Comparison of ENCODE assay signal across 8 cellular contexts in the genomic region with DNA sequence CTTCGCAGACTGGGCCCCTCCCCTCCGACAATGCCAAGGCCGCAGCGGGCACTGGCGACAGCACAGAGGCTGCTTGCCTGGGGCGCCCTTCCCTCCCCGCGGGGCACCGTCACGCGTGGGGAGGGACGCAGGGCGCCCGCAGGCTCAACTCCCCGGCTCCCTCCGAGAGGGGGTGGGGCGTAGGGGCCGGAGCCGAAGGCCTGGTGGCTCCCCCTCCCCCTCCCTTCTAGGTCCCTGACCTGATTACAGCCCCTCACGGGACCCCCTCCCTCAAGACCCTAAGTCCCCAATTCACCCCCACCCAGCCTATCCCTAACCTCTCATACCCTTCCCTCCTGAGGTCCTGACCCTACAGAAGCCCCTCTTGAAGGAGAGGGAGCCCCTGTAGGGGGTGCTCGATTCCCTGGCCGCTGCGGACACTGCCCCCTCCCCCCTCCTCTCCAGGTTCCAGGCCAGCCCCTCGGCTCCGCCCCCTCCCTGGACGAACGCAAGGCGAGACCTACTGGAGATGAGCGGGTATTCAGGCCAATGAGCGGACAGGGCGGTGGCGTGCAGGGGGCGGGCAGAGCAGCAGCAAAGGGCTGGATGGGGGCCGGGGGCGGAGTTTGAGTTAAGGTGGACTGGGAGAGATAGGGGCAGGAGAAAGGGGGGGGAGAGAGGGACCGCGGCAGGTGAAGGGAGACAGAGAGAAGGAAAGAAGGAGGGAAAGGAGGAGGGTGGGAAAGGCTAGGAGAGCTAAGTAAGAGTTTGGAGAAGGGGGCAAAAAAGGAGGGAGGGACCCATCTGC. TPM values are rescaled to one million over a fixed set of nuclear protein-coding genes. Genes with fewer than 3 reads are reported as not detected.
DNase-seq lines count a peak whose midpoint lies in the region; ATAC-seq and TF ChIP-seq lines count a peak whose summit lies in the region.

No MANE protein-coding gene starts in this region.

- DNase-seq in DMS 273 treated with DMSO at 0.1 percent for 48 hours (lab: John Stamatoyannopoulos, UW) (peak; percentile 95), Karpas-422 (peak; percentile 99), Peyer's patch (peak; percentile 100), esophagus squamous epithelium (lab: John Stamatoyannopoulos, UW) (peak; percentile 96), myocyte (ENCODE audit: low read depth) (peak; percentile 100)
- peak; percentile 99 to 100 for DNase-seq in activated T-cell treated with anti-CD3 and anti-CD28 coated beads, Interleukin-2, amount 50 U/mL, for 72 hours
- DNase-seq in stimulated activated CD8-positive, alpha-beta memory T cell treated with anti-CD3 and anti-CD28 coated beads, Interleukin-7, amount 100 ng/mL, for 24 hours (ENCODE audit: low read depth), result peak; percentile 98

- WGBS in esophagus squamous epithelium, 2 donors, result 0 to 3% methylated on average over 4 to 6 of the region's 37 CpGs

- peaks cover 51% of the 10 kb centered on the region for H3K4me1 Mint-ChIP-seq in activated T-cell treated with anti-CD3 and anti-CD28 coated beads, Interleukin-2, amount 50 U/mL, for 72 hours (ENCODE audit: low read depth)

- peak; percentile 44 for ATAC-seq in GM21619 (IDR thresholded peaks at IDR 0.05; ENCODE audit: unreplicated experiment)
- ATAC-seq in activated T-cell treated with anti-CD3 and anti-CD28 coated beads, Interleukin-2, amount 50 U/mL, for 72 hours (replicated peaks in 1 of 2), result peak; percentile 70

- TF ChIP-seq CTCF in Peyer's patch (IDR thresholded peaks at IDR 0.05) (peak in 5 of 6 experiments; percentile 5 to 27 (median 24)), esophagus squamous epithelium (IDR thresholded peaks at IDR 0.05) (peak in 3 of 6 experiments; percentile 14 to 28 (median 16))

- peak overlapping the region; percentile 97 for H3K27ac Mint-ChIP-seq in activated T-cell treated with anti-CD3 and anti-CD28 coated beads, Interleukin-2, amount 50 U/mL, for 72 hours

- H3K9me3 ChIP-seq in Karpas-422 (ENCODE audit: low read length) (no peaks in the 10 kb centered on the region), Peyer's patch (no peaks in the 10 kb centered on the region), esophagus squamous epithelium (no peaks in the 10 kb centered on the region)

- H2AFZ ChIP-seq in Karpas-422 (ENCODE audit: low read length), result 0 out of 2 replicates have a peak overlapping the region, but pooled peaks have one; percentile 8

- H3K4me3 Mint-ChIP-seq in activated T-cell treated with anti-CD3 and anti-CD28 coated beads, Interleukin-2, amount 50 U/mL, for 72 hours, result peak overlapping the region; percentile 94 to 98

- H3K79me2 ChIP-seq in Karpas-422 (ENCODE audit: low read length), result peaks cover 22% of the 10 kb centered on the region

- peaks cover 65% of the 10 kb centered on the region for H3K4me1 ChIP-seq in Karpas-422 (ENCODE audit: low read length)
- H3K4me1 ChIP-seq in Peyer's patch, result peaks cover 3 to 45% (median 30%) of the 10 kb centered on the region in 4 donors
- H3K4me1 ChIP-seq in esophagus squamous epithelium, result peaks cover 43 to 61% (median 53%) of the 10 kb centered on the region in 3 donors

- H3K27me3 ChIP-seq in Karpas-422 (ENCODE audit: low read length), result no peaks in the 10 kb centered on the region
- no peaks in the 10 kb centered on the region for H3K27me3 ChIP-seq in Peyer's patch
- H3K27me3 ChIP-seq in esophagus squamous epithelium, result no peaks in the 10 kb centered on the region

- H3K36me3 ChIP-seq in Karpas-422 (ENCODE audit: insufficient read depth, low read length) (no peaks in the 10 kb centered on the region), Peyer's patch (no peaks in the 10 kb centered on the region), esophagus squamous epithelium (peaks cover 0 to 7% (median 0%) of the 10 kb centered on the region in 3 donors)

- TF ChIP-seq POLR2A in Peyer's patch (IDR thresholded peaks at IDR 0.05), result peak; percentile 52 to 88
- TF ChIP-seq POLR2A in esophagus squamous epithelium (IDR thresholded peaks at IDR 0.05), result peak in 3 of 4 donors; percentile 3 to 85 (median 48)

- H3K9me2 ChIP-seq in Karpas-422 (replicated peaks; ENCODE audit: insufficient read depth, low read length), result no peaks in the 10 kb centered on the region

- intact Hi-C loops in esophagus squamous epithelium (cut with DNase I), result no loop called here

- H3K27ac ChIP-seq in Karpas-422 (ENCODE audit: low read length), result peak overlapping the region; percentile 88
- peak overlapping the region; percentile 94 to 99 (median 96) for H3K27ac ChIP-seq in Peyer's patch
- H3K27ac ChIP-seq in esophagus squamous epithelium, result peak overlapping the region; percentile 97 to 99 (median 98)

- peak overlapping the region; percentile 88 for H3K9ac ChIP-seq in Karpas-422 (ENCODE audit: low read length)

- no peaks in the 10 kb centered on the region for H3K27me3 Mint-ChIP-seq in activated T-cell treated with anti-CD3 and anti-CD28 coated beads, Interleukin-2, amount 50 U/mL, for 72 hours (ENCODE audit: low read depth)

- peak overlapping the region; percentile 70 for H3K4me3 ChIP-seq in Karpas-422 (ENCODE audit: low read length)
- H3K4me3 ChIP-seq in Peyer's patch, result peak overlapping the region; percentile 70 to 91 (median 83)
- H3K4me3 ChIP-seq in esophagus squamous epithelium, result peak overlapping the region; percentile 77 to 96 (median 86)

- H3K4me2 ChIP-seq in Karpas-422 (ENCODE audit: low read depth, low read length, poor library complexity, severe bottlenecking), result peak overlapping the region; percentile 96

- peaks cover 11 to 13% of the 10 kb centered on the region in 2 donors for H3K36me3 Mint-ChIP-seq in activated T-cell treated with anti-CD3 and anti-CD28 coated beads, Interleukin-2, amount 50 U/mL, for 72 hours (ENCODE audit: insufficient read depth in 2 of 2)

- no peaks in the 10 kb centered on the region for H3K9me3 Mint-ChIP-seq in activated T-cell treated with anti-CD3 and anti-CD28 coated beads, Interleukin-2, amount 50 U/mL, for 72 hours

- H4K20me1 ChIP-seq in Karpas-422 (ENCODE audit: insufficient read depth, low read depth, low read length), result no peaks in the 10 kb centered on the region

RNA-seq across cellular contexts. Expression of gene ZBTB7B, which starts 0.7 kb away (rescaled TPM):
- total RNA-seq in Karpas-422 (2014; rRNA removed; shearing (Covaris generic); ENCODE audit: low replicate concordance), result 17.1 and 31.0 TPM in 2 replicates
- total RNA-seq in Peyer's patch (100 to 1,000 TPM in 3 of 4 donors, 10 to 100 TPM in 1; 35.5 to 412 (median 346) TPM), esophagus squamous epithelium (100 to 1,000 TPM; 101 to 220 (median 113) TPM), myocyte (24.6 and 26.6 TPM in 2 replicates)
- 100 to 1,000 TPM; 129 to 141 TPM for total RNA-seq in activated T-cell treated with anti-CD3 and anti-CD28 coated beads, Interleukin-2, amount 50 U/mL, for 72 hours
- 25.9 TPM for polyA plus RNA-seq in myocyte (2012)

RNA-seq across cellular contexts. Expression of gene LENEP, which starts 8.5 kb away (rescaled TPM):
- 2.6 TPM in 1 of 2 replicates, not detected in the other for total RNA-seq in Karpas-422 (2014; rRNA removed; shearing (Covaris generic); ENCODE audit: low replicate concordance)
- total RNA-seq in Peyer's patch, result not detected
- total RNA-seq in activated T-cell treated with anti-CD3 and anti-CD28 coated beads, Interleukin-2, amount 50 U/mL, for 72 hours, result 1 to 10 TPM in 1 of 2 donors, under 1 TPM in 1; 0.65 to 2.3 TPM
- total RNA-seq in esophagus squamous epithelium, result not detected
- total RNA-seq in myocyte, result not detected in 2 replicates
- 0.45 TPM for polyA plus RNA-seq in myocyte (2012)

RNA-seq across cellular contexts. Expression of gene FLAD1, which starts 18.7 kb away (rescaled TPM):
- total RNA-seq in Karpas-422 (2014; rRNA removed; shearing (Covaris generic); ENCODE audit: low replicate concordance), result 48.7 and 57.3 TPM in 2 replicates
- total RNA-seq in Peyer's patch (10 to 100 TPM; 29.7 to 50.3 (median 46.3) TPM), esophagus squamous epithelium (10 to 100 TPM; 21.5 to 30.9 (median 29.5) TPM), myocyte (27.2 and 28.1 TPM in 2 replicates)
- 10 to 100 TPM; 45.5 to 55.1 TPM for total RNA-seq in activated T-cell treated with anti-CD3 and anti-CD28 coated beads, Interleukin-2, amount 50 U/mL, for 72 hours
- polyA plus RNA-seq in myocyte (2012), result 29.4 TPM

RNA-seq across cellular contexts. Expression of gene CKS1B, which starts 27.4 kb away (rescaled TPM):
- 110 and 225 TPM in 2 replicates for total RNA-seq in Karpas-422 (2014; rRNA removed; shearing (Covaris generic); ENCODE audit: low replicate concordance)
- total RNA-seq in Peyer's patch, result 10 to 100 TPM; 20.3 to 39.1 (median 26.5) TPM
- total RNA-seq in activated T-cell treated with anti-CD3 and anti-CD28 coated beads, Interleukin-2, amount 50 U/mL, for 72 hours, result 100 to 1,000 TPM; 251 to 304 TPM
- total RNA-seq in esophagus squamous epithelium, result 10 to 100 TPM; 34.9 to 72.8 (median 55.3) TPM
- 26.6 and 33.5 TPM in 2 replicates for total RNA-seq in myocyte
- 56.5 TPM for polyA plus RNA-seq in myocyte (2012)

RNA-seq across cellular contexts. Expression of gene SHC1, which starts 31.3 kb away (rescaled TPM):
- 27.8 and 35.3 TPM in 2 replicates for total RNA-seq in Karpas-422 (2014; rRNA removed; shearing (Covaris generic); ENCODE audit: low replicate concordance)
- total RNA-seq in Peyer's patch (100 to 1,000 TPM in 2 of 4 donors, 10 to 100 TPM in 2; 56.9 to 150 (median 104) TPM), esophagus squamous epithelium (10 to 100 TPM; 37.6 to 80.9 (median 65.8) TPM), myocyte (165 and 171 TPM in 2 replicates)
- 10 to 100 TPM; 55.8 to 58.6 TPM for total RNA-seq in activated T-cell treated with anti-CD3 and anti-CD28 coated beads, Interleukin-2, amount 50 U/mL, for 72 hours
- polyA plus RNA-seq in myocyte (2012), result 295 TPM

Comparison
In these comparisons a context has a peak if more than half of its experiments do, and no peak if none do; other contexts are left out.
1. Peak in every context shown above with its lines: DNase-seq, ATAC-seq, H3K4me3 ChIP-seq and H3K27ac ChIP-seq.